2 cellular contexts compared by ENCODE assay signal in genomic region chr12:14959463-14959862, GRCh38.
TF ChIP-seq lines count a peak whose summit lies in the region.

No MANE protein-coding gene starts in this region.

TF ChIP-seq in liver, 16 proteins besides CTCF, POLR2A, EP300 and RAD21:
- TF ChIP-seq ZBTB33 (IDR thresholded peaks at IDR 0.05) = no peak
- TF ChIP-seq FOXA2 (IDR thresholded peaks at IDR 0.05) = no peak

TF ChIP-seq in HepG2, 621 proteins besides CTCF, POLR2A, EP300 and RAD21:
- no peak for TF ChIP-seq JUN (CRISPR knock-in tag; IDR thresholded peaks at IDR 0.05)
- TF ChIP-seq TP53 (CRISPR knock-in tag; conservative IDR thresholded peaks at IDR 0.05) = no peak
- TF ChIP-seq ZEB1 (IDR thresholded peaks at IDR 0.05; ENCODE audit: insufficient replicate concordance, low read depth) = no peak
- no peak for TF ChIP-seq ZNF263 (CRISPR knock-in tag; IDR thresholded peaks at IDR 0.05)
- no peak for TF ChIP-seq ZNF883 (CRISPR knock-in tag; IDR thresholded peaks at IDR 0.05; ENCODE audit: not compliant biosample characterization)
- TF ChIP-seq CEBPB (IDR thresholded peaks at IDR 0.05; ENCODE audit: borderline replicate concordance, low read depth, low read length) = no peak
- TF ChIP-seq ZXDC (CRISPR knock-in tag; IDR thresholded peaks at IDR 0.05) = no peak
- no peak for TF ChIP-seq ZNF572 (CRISPR knock-in tag; IDR thresholded peaks at IDR 0.05)
- no peak for TF ChIP-seq IKZF1 (IDR thresholded peaks at IDR 0.05)
- TF ChIP-seq ZBTB44 (CRISPR knock-in tag; IDR thresholded peaks at IDR 0.05) = no peak
- TF ChIP-seq DNMT1 (CRISPR knock-in tag; IDR thresholded peaks at IDR 0.05) = no peak
- TF ChIP-seq ZNF720 (CRISPR knock-in tag; IDR thresholded peaks at IDR 0.05) = no peak
- no peak for TF ChIP-seq SUZ12 (IDR thresholded peaks at IDR 0.05; ENCODE audit: low read depth, low read length)
- no peak for TF ChIP-seq FOXA1 (IDR thresholded peaks at IDR 0.05)
- TF ChIP-seq FOXA1 (CRISPR knock-in tag; IDR thresholded peaks at IDR 0.05) = no peak
- TF ChIP-seq CSRNP1 (CRISPR knock-in tag; IDR thresholded peaks at IDR 0.05) = no peak
- TF ChIP-seq ASH2L (IDR thresholded peaks at IDR 0.05; ENCODE audit: insufficient read length, low read depth, low read length) = no peak
- no peak for TF ChIP-seq E2F5 (CRISPR knock-in tag; conservative IDR thresholded peaks at IDR 0.05)
- no peak for TF ChIP-seq ZFX (CRISPR knock-in tag; IDR thresholded peaks at IDR 0.05; ENCODE audit: low read depth)
- TF ChIP-seq ZHX2 (IDR thresholded peaks at IDR 0.05; ENCODE audit: low read depth) = no peak
- TF ChIP-seq ZHX2 (CRISPR knock-in tag; IDR thresholded peaks at IDR 0.05; ENCODE audit: borderline replicate concordance) = no peak
- TF ChIP-seq MYNN (CRISPR knock-in tag; IDR thresholded peaks at IDR 0.05; ENCODE audit: low read depth) = no peak
